ENCODE assay signal across 16 cellular contexts in genomic region chr1:227899141-227899819, GRCh38. TPM values are rescaled to one million over a fixed set of nuclear protein-coding genes. Genes with fewer than 3 reads are reported as not detected.
DNase-seq lines count a peak whose midpoint lies in the region; ATAC-seq, FAIRE-seq and TF ChIP-seq lines count a peak whose summit lies in the region.
"Had no signal": no experiment of that assay in that cellular context is flagged by ENCODE, and none has a peak within 500 bp of the region (broad histone marks: within the 10 kb centered on the region; RNA-seq: fewer than 3 reads in every experiment).

No MANE protein-coding gene starts in this region.

- TF ChIP-seq CTCF in heart left ventricle (IDR thresholded peaks at IDR 0.05), result no peak
- TF ChIP-seq CTCF in right atrium auricular region (IDR thresholded peaks at IDR 0.05), result no peak
- TF ChIP-seq CTCF in type B pancreatic cell (conservative IDR thresholded peaks at IDR 0.05), result no peak

- intact Hi-C loops in heart left ventricle (cut with DNase I), result no loop called here
- intact Hi-C loops in activated T-helper 2 cell treated with anti-CD3 and anti-CD28 coated beads, Interferon-gamma antibody, Interleukin-2, Interleukin-4, amounts not matched to agents 10 μg/mL and 5 μg/mL and 100 μg/mL, durations not matched to agents 14 hours and 24 hours and 36 hours (cut with micrococcal nuclease), result no loop called here

- no peaks in the 10 kb centered on the region for H3K36me3 Mint-ChIP-seq in activated naive CD8-positive, alpha-beta T cell treated with anti-CD3 and anti-CD28 coated beads, Interleukin-2, amount 10 ng/mL, durations not matched to agents 7 days and 5 days
- H3K36me3 Mint-ChIP-seq in naive thymus-derived CD8-positive, alpha-beta T cell, result no peaks in the 10 kb centered on the region
- no peaks in the 10 kb centered on the region for H3K36me3 Mint-ChIP-seq in type B pancreatic cell
- no peaks in the 10 kb centered on the region for H3K36me3 Mint-ChIP-seq in activated T-helper 2 cell treated with anti-CD3 and anti-CD28 coated beads, Interferon-gamma antibody, Interleukin-2, Interleukin-4, amounts not matched to agents 10 μg/mL and 5 μg/mL and 100 μg/mL, durations not matched to agents 14 hours and 24 hours and 36 hours (ENCODE audit: low read depth)
- H3K36me3 Mint-ChIP-seq: activated naive CD8-positive, alpha-beta T cell had no signal

- no peak for TF ChIP-seq POLR2A in heart left ventricle (IDR thresholded peaks at IDR 0.05)

- POLR2A ChIA-PET in activated naive CD8-positive, alpha-beta T cell treated with anti-CD3 and anti-CD28 coated beads, Interleukin-2, amount 10 ng/mL, durations not matched to agents 7 days and 5 days (lab: Charles Lee), result no interaction called here
- POLR2A ChIA-PET in naive thymus-derived CD8-positive, alpha-beta T cell (lab: Charles Lee), result interaction anchor here (1.0 to 1.3 kb wide), 2 partner anchors 13 to 14 kb away, joined by 3 to 4 read pairs; no protein-coding TSS in a partner anchor

- no peak overlapping the region for H3K27ac Mint-ChIP-seq in activated naive CD8-positive, alpha-beta T cell treated with anti-CD3 and anti-CD28 coated beads, Interleukin-2, amount 10 ng/mL, durations not matched to agents 7 days and 5 days
- peak overlapping the region in 8 of 10 donors; percentile 7 to 82 (median 52) for H3K27ac Mint-ChIP-seq in naive thymus-derived CD8-positive, alpha-beta T cell
- H3K27ac Mint-ChIP-seq in type B pancreatic cell, result peak overlapping the region; percentile 6
- no peak overlapping the region for H3K27ac Mint-ChIP-seq in activated T-helper 2 cell treated with anti-CD3 and anti-CD28 coated beads, Interferon-gamma antibody, Interleukin-2, Interleukin-4, amounts not matched to agents 10 μg/mL and 5 μg/mL and 100 μg/mL, durations not matched to agents 14 hours and 24 hours and 36 hours
- H3K27ac Mint-ChIP-seq: activated naive CD8-positive, alpha-beta T cell had no signal

- H3K36me3 ChIP-seq in heart left ventricle (no peaks in the 10 kb centered on the region), right atrium auricular region (no peaks in the 10 kb centered on the region)
- H3K36me3 ChIP-seq: esophagus muscularis mucosa had no signal

- WGBS in heart left ventricle, 4 donors, result 59 to 73% (median 70%) methylated on average over 12 of the region's 12 CpGs

- H3K27me3 Mint-ChIP-seq in activated naive CD8-positive, alpha-beta T cell treated with anti-CD3 and anti-CD28 coated beads, Interleukin-2, amount 10 ng/mL, durations not matched to agents 7 days and 5 days, result peaks cover 1% of the 10 kb centered on the region
- H3K27me3 Mint-ChIP-seq in naive thymus-derived CD8-positive, alpha-beta T cell, result no peaks in the 10 kb centered on the region
- H3K27me3 Mint-ChIP-seq in type B pancreatic cell, result no peaks in the 10 kb centered on the region
- H3K27me3 Mint-ChIP-seq in activated T-helper 2 cell treated with anti-CD3 and anti-CD28 coated beads, Interferon-gamma antibody, Interleukin-2, Interleukin-4, amounts not matched to agents 10 μg/mL and 5 μg/mL and 100 μg/mL, durations not matched to agents 14 hours and 24 hours and 36 hours (ENCODE audit: low read depth), result no peaks in the 10 kb centered on the region
- H3K27me3 Mint-ChIP-seq: activated naive CD8-positive, alpha-beta T cell had no signal

- no peak for FAIRE-seq in urothelium cell line (lab: Jason Lieb, UNC)
- FAIRE-seq: GM12892 had no signal

- no peak overlapping the region for H3K27ac ChIP-seq in heart left ventricle
- no peak overlapping the region for H3K27ac ChIP-seq in right atrium auricular region
- H3K27ac ChIP-seq: esophagus muscularis mucosa had no signal

- no peak overlapping the region for H3K4me3 ChIP-seq in heart left ventricle
- H3K4me3 ChIP-seq in right atrium auricular region, result no peak overlapping the region
- H3K4me3 ChIP-seq: esophagus muscularis mucosa had no signal

- ATAC-seq in heart left ventricle (no peak), HG02852 (IDR thresholded peaks at IDR 0.05; ENCODE audit: unreplicated experiment) (no peak)
- no peak for ATAC-seq in activated naive CD8-positive, alpha-beta T cell treated with anti-CD3 and anti-CD28 coated beads, Interleukin-2, amount 10 ng/mL, durations not matched to agents 7 days and 5 days (ENCODE audit: low read depth)
- no peak for ATAC-seq in naive thymus-derived CD8-positive, alpha-beta T cell
- ATAC-seq: Panc1 had no signal

- H3K9me3 Mint-ChIP-seq in activated naive CD8-positive, alpha-beta T cell treated with anti-CD3 and anti-CD28 coated beads, Interleukin-2, amount 10 ng/mL, durations not matched to agents 7 days and 5 days, result no peaks in the 10 kb centered on the region
- H3K9me3 Mint-ChIP-seq in naive thymus-derived CD8-positive, alpha-beta T cell, result no peaks in the 10 kb centered on the region
- H3K9me3 Mint-ChIP-seq in type B pancreatic cell, result no peaks in the 10 kb centered on the region
- no peaks in the 10 kb centered on the region for H3K9me3 Mint-ChIP-seq in activated T-helper 2 cell treated with anti-CD3 and anti-CD28 coated beads, Interferon-gamma antibody, Interleukin-2, Interleukin-4, amounts not matched to agents 10 μg/mL and 5 μg/mL and 100 μg/mL, durations not matched to agents 14 hours and 24 hours and 36 hours

- DNase-seq in heart left ventricle (peak in 4 of 5 donors; percentile 10 to 47 (median 16)), right atrium auricular region (ENCODE audit: low spot score) (no peak), type B pancreatic cell (ENCODE audit: extremely low spot score, unreplicated experiment) (peak; percentile 52), urothelium cell line (ENCODE audit: low spot score) (no peak)
- peak; percentile 27 for DNase-seq in activated naive CD8-positive, alpha-beta T cell treated with anti-CD3 and anti-CD28 coated beads, Interleukin-2, amount 10 ng/mL, durations not matched to agents 7 days and 5 days
- peak in 2 of 10 donors; percentile 10 to 50 for DNase-seq in naive thymus-derived CD8-positive, alpha-beta T cell
- no peak for DNase-seq in activated T-helper 2 cell treated with anti-CD3 and anti-CD28 coated beads, Interferon-gamma antibody, Interleukin-2, Interleukin-4, amounts not matched to agents 10 μg/mL and 5 μg/mL and 100 μg/mL, durations not matched to agents 14 hours and 24 hours and 36 hours (ENCODE audit: low spot score)
- DNase-seq: activated CD4-positive, alpha-beta T cell treated with anti-CD3 and anti-CD28 coated beads for 4 hours; mesendoderm; NCI-H146; NCI-H510A had no signal

- peaks cover 4% of the 10 kb centered on the region for H3K4me1 Mint-ChIP-seq in activated naive CD8-positive, alpha-beta T cell treated with anti-CD3 and anti-CD28 coated beads, Interleukin-2, amount 10 ng/mL, durations not matched to agents 7 days and 5 days
- peaks cover 9 to 46% (median 16%) of the 10 kb centered on the region in 4 donors for H3K4me1 Mint-ChIP-seq in naive thymus-derived CD8-positive, alpha-beta T cell
- H3K4me1 Mint-ChIP-seq in type B pancreatic cell (ENCODE audit: unreplicated experiment), result peaks cover 8% of the 10 kb centered on the region
- no peaks in the 10 kb centered on the region for H3K4me1 Mint-ChIP-seq in activated T-helper 2 cell treated with anti-CD3 and anti-CD28 coated beads, Interferon-gamma antibody, Interleukin-2, Interleukin-4, amounts not matched to agents 10 μg/mL and 5 μg/mL and 100 μg/mL, durations not matched to agents 14 hours and 24 hours and 36 hours (ENCODE audit: low read depth)

- H3K27me3 ChIP-seq in heart left ventricle, result no peaks in the 10 kb centered on the region
- no peaks in the 10 kb centered on the region for H3K27me3 ChIP-seq in right atrium auricular region
- H3K27me3 ChIP-seq: esophagus muscularis mucosa had no signal

- peaks cover 0 to 7% (median 0%) of the 10 kb centered on the region in 12 donors for H3K4me1 ChIP-seq in heart left ventricle
- no peaks in the 10 kb centered on the region for H3K4me1 ChIP-seq in right atrium auricular region

- H3K9me3 ChIP-seq in heart left ventricle (no peaks in the 10 kb centered on the region), right atrium auricular region (no peaks in the 10 kb centered on the region)
- H3K9me3 ChIP-seq: esophagus muscularis mucosa had no signal

- H3K4me3 Mint-ChIP-seq in activated naive CD8-positive, alpha-beta T cell treated with anti-CD3 and anti-CD28 coated beads, Interleukin-2, amount 10 ng/mL, durations not matched to agents 7 days and 5 days, result no peak overlapping the region
- no peak overlapping the region for H3K4me3 Mint-ChIP-seq in naive thymus-derived CD8-positive, alpha-beta T cell
- no peak overlapping the region for H3K4me3 Mint-ChIP-seq in type B pancreatic cell
- no peak overlapping the region for H3K4me3 Mint-ChIP-seq in activated T-helper 2 cell treated with anti-CD3 and anti-CD28 coated beads, Interferon-gamma antibody, Interleukin-2, Interleukin-4, amounts not matched to agents 10 μg/mL and 5 μg/mL and 100 μg/mL, durations not matched to agents 14 hours and 24 hours and 36 hours (ENCODE audit: low read depth)
- H3K4me3 Mint-ChIP-seq: activated naive CD8-positive, alpha-beta T cell had no signal

RNA-seq across cellular contexts. Expression of gene WNT9A, which starts 48.5 kb away (rescaled TPM):
- total RNA-seq in heart left ventricle, result 10 to 100 TPM in 4 of 9 donors, 1 to 10 TPM in 4, under 1 TPM in 1; 0.54 to 29.8 (median 2.5) TPM
- polyA plus RNA-seq in heart left ventricle, result 1 to 10 TPM in 1 of 2 donors, under 1 TPM in 1; 0.54 to 1.3 TPM
- total RNA-seq in right atrium auricular region, result 1 to 10 TPM in 1 of 2 donors, under 1 TPM in 1; 0.78 to 2.2 TPM
- under 1 TPM; 0.08 to 0.09 TPM for total RNA-seq in activated naive CD8-positive, alpha-beta T cell treated with anti-CD3 and anti-CD28 coated beads, Interleukin-2, amount 10 ng/mL, durations not matched to agents 7 days and 5 days
- not detected for total RNA-seq in naive thymus-derived CD8-positive, alpha-beta T cell
- polyA plus RNA-seq in naive thymus-derived CD8-positive, alpha-beta T cell, result not detected
- 3.0 and 4.3 TPM in 2 replicates for total RNA-seq in type B pancreatic cell (ENCODE audit: low replicate concordance)
- 0.05 TPM in 1 of 2 replicates, not detected in the other for total RNA-seq in activated T-helper 2 cell treated with anti-CD3 and anti-CD28 coated beads, Interferon-gamma antibody, Interleukin-2, Interleukin-4, amounts not matched to agents 10 μg/mL and 5 μg/mL and 100 μg/mL, durations not matched to agents 14 hours and 24 hours and 36 hours

Comparison
In these comparisons a context has a peak if more than half of its experiments do, and no peak if none do; other contexts are left out.
1. DNase-seq: peak in heart left ventricle (4 of 5), activated naive CD8-positive, alpha-beta T cell treated with anti-CD3 and anti-CD28 coated beads, Interleukin-2, amount 10 ng/mL, durations not matched to agents 7 days and 5 days (single experiment) and type B pancreatic cell (single experiment); none in right atrium auricular region (single experiment), urothelium cell line (single experiment) and activated T-helper 2 cell treated with anti-CD3 and anti-CD28 coated beads, Interferon-gamma antibody, Interleukin-2, Interleukin-4, amounts not matched to agents 10 μg/mL and 5 μg/mL and 100 μg/mL, durations not matched to agents 14 hours and 24 hours and 36 hours (single experiment).
2. H3K27ac Mint-ChIP-seq: peak in naive thymus-derived CD8-positive, alpha-beta T cell (8 of 10) and type B pancreatic cell (single experiment); none in activated naive CD8-positive, alpha-beta T cell treated with anti-CD3 and anti-CD28 coated beads, Interleukin-2, amount 10 ng/mL, durations not matched to agents 7 days and 5 days (single experiment) and activated T-helper 2 cell treated with anti-CD3 and anti-CD28 coated beads, Interferon-gamma antibody, Interleukin-2, Interleukin-4, amounts not matched to agents 10 μg/mL and 5 μg/mL and 100 μg/mL, durations not matched to agents 14 hours and 24 hours and 36 hours (single experiment).